ENCODE assay signal across 8 cellular contexts in genomic region chr5:96963267-96963666, GRCh38. TPM values are rescaled to one million over a fixed set of nuclear protein-coding genes. Genes with fewer than 3 reads are reported as not detected.
DNase-seq lines count a peak whose midpoint lies in the region; ATAC-seq, FAIRE-seq and TF ChIP-seq lines count a peak whose summit lies in the region.

No MANE protein-coding gene starts in this region.

- no peak overlapping the region for H3K27ac ChIP-seq in pancreas

- no peak overlapping the region for H3K4me3 ChIP-seq in pancreas

- no peak for DNase-seq in activated CD4-positive, CD25-positive, alpha-beta regulatory T cell (lab: John Stamatoyannopoulos, UW)
- DNase-seq in RPMI7951 (ENCODE audit: low read depth) = peak; percentile 81
- DNase-seq in epidermal melanocyte (ENCODE audit: insufficient read length, low spot score) = peak; percentile 24
- DNase-seq in pancreas = peak in 1 of 6 donors; percentile 9
- no peak for DNase-seq in urothelium cell line (ENCODE audit: low spot score)
- DNase-seq in NK-92 (lab: John Stamatoyannopoulos, UW; ENCODE audit: unreplicated experiment) = no peak

- 49 to 58% methylated on average over 3 of the region's 3 CpGs for WGBS in pancreas, 2 donors

- no peaks in the 10 kb centered on the region for H3K36me3 ChIP-seq in pancreas

- no peaks in the 10 kb centered on the region for H3K9me3 ChIP-seq in pancreas

- FAIRE-seq in pancreas (lab: Jason Lieb, UNC) (no peak), urothelium cell line (lab: Jason Lieb, UNC) (no peak)

- intact Hi-C loops in pancreas (cut with DNase I) = no loop called here

- TF ChIP-seq CTCF in pancreas (IDR thresholded peaks at IDR 0.05) = no peak

- no peaks in the 10 kb centered on the region for H3K27me3 ChIP-seq in pancreas

- ATAC-seq in activated CD4-positive, CD25-positive, alpha-beta regulatory T cell treated with anti-CD3 and anti-CD28 coated beads, Interleukin-2, amount 50 U/mL, for 24 hours = peak; percentile 49 to 55
- ATAC-seq in HG02763 (IDR thresholded peaks at IDR 0.05; ENCODE audit: unreplicated experiment) (peak; percentile 53), pancreas (peak in 3 of 4 donors; percentile 58 to 84 (median 69))

- H3K4me1 ChIP-seq in pancreas = peaks cover under 1 to 12% (median 5%) of the 10 kb centered on the region in 3 donors

RNA-seq across cellular contexts. Expression of gene LNPEP, which starts 27.4 kb away (rescaled TPM):
- 17.3 and 22.3 TPM in 2 replicates for total RNA-seq in RPMI7951 (2014; rRNA removed; shearing (Covaris generic))
- 10 to 100 TPM in 3 of 6 donors, 1 to 10 TPM in 3; 9.1 to 20.0 (median 12.4) TPM for total RNA-seq in pancreas
- polyA plus RNA-seq in pancreas = 1 to 10 TPM; 2.0 to 4.6 TPM

Comparison
In these comparisons a context has a peak if more than half of its experiments do, and no peak if none do; other contexts are left out.
1. DNase-seq: peak in RPMI7951 (single experiment) and epidermal melanocyte (single experiment); none in activated CD4-positive, CD25-positive, alpha-beta regulatory T cell (0 of 4), urothelium cell line (single experiment) and NK-92 (single experiment).
2. Peak in every context shown above with its lines, with median percentiles within 50 percentile points of each other: ATAC-seq.